Comparison of ENCODE assay signal across 24 cellular contexts in the genomic region with DNA sequence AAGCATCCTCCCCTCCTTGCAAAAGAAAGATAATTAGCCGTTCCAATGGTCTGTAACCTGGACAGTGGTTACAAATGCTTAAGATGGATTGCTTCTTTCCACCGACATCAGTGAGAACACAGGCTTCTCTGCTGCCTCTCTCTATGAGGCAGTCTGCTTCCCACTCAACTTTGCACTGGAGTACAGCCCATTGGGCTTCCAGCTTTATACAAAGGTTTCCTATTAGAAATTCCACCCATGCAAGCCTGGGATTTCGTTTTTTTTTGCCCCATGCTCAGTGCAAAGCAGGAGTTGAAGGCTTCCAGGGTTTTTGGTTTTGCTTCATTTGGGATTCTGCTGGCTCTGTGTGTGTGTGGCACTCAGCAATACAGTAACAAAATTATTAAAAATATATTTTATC. TPM values are rescaled to one million over a fixed set of nuclear protein-coding genes. Genes with fewer than 3 reads are reported as not detected.
"Had no signal": no experiment of that assay in that cellular context is flagged by ENCODE, and none has a peak within 500 bp of the region (broad histone marks: within the 10 kb centered on the region; RNA-seq: fewer than 3 reads in every experiment).

No MANE protein-coding gene starts in this region.

- DNase-seq: activated B cell treated with CpG ODN at 0.5 μM for 24 hours; activated CD4-positive, alpha-beta T cell treated with anti-CD3 and anti-CD28 coated beads for 1 hour; activated CD4-positive, alpha-beta T cell treated with anti-CD3 and anti-CD28 coated beads, Interleukin-2, amount 10 ng/mL, durations not matched to agents 24 days and 14 days; activated CD4-positive, alpha-beta T cell treated with anti-CD3 and anti-CD28 coated beads, Interleukin-2, amount 50 U/mL, for 48 hours; activated CD8-positive, alpha-beta memory T cell treated with anti-CD3 and anti-CD28 coated beads, Interleukin-2, amount 10 ng/mL, durations not matched to agents 7 days and 5 days; activated effector memory CD4-positive, alpha-beta T cell treated with Interleukin-2 at 50 U/mL for 16 hours; activated naive CD4-positive, alpha-beta T cell; activated T-cell treated with anti-CD3 and anti-CD28 coated beads, Interleukin-2, amount 50 U/mL, for 24 hours; aorta; Karpas-422; MM.1S; NCI-H1105; NCI-H1436; NCI-H1694 treated with DMSO at 0.1 percent for 48 hours; NCI-H2029 treated with DMSO at 0.1 percent for 48 hours; NCI-H510A treated with DMSO at 0.1 percent for 48 hours; SHP77; SW 1271 had no signal

- ATAC-seq: activated CD8-positive, alpha-beta memory T cell treated with anti-CD3 and anti-CD28 coated beads, Interleukin-2, amount 10 ng/mL, durations not matched to agents 7 days and 5 days; K562; SK-N-SH treated with all-trans-retinoic acid at 6 μM for 48 hours had no signal

RNA-seq across cellular contexts. Expression of gene C3orf22, which starts 47.3 kb away (rescaled TPM):
- total RNA-seq: activated B cell treated with CpG ODN at 0.5 μM for 24 hours; activated CD4-positive, alpha-beta T cell treated with anti-CD3 and anti-CD28 coated beads, Interleukin-2, amount 10 ng/mL, durations not matched to agents 24 days and 14 days; activated CD8-positive, alpha-beta memory T cell treated with anti-CD3 and anti-CD28 coated beads, Interleukin-2, amount 10 ng/mL, durations not matched to agents 7 days and 5 days; activated T-helper 1 cell treated with anti-CD3 and anti-CD28 coated beads, Interleukin-12 subunit alpha, Interleukin-12 subunit beta, Interleukin-2, Interleukin-4 antibody, amounts not matched to agents 30 ng/mL and 10 ng/mL and 1 ng/mL, durations not matched to agents 14 hours and 24 hours and 36 hours; aorta; breast epithelium; K562; SJSA1; T-helper 1 cell treated with Interleukin-12 subunit alpha and Interleukin-12 subunit beta and Interleukin-4 antibody, amounts not matched to agents 30 ng/mL and 1 ng/mL, for 36 hours had no signal
